23 cellular contexts compared by ENCODE assay signal in the genomic region with DNA sequence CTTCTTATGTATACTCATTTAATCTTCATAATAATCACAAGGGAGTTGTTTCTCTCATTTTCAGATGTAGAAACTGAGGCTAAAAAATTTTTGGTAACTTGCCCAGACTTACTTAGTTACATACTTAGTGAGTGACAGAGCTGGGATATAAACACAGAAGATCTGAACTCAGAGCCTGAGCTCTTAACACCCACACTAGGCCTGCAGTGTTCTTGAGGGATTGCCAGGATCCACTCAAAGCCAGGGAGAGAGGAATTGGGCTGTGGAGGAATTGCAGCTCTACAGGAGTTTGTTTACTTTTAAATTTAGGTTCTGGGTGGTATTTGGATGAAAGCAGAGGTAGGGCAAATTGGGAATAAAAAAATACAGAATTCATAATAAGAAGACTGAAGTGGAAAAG.
"Had no signal": no experiment of that assay in that cellular context is flagged by ENCODE, and none has a peak within 500 bp of the region (broad histone marks: within the 10 kb centered on the region; RNA-seq: fewer than 3 reads in every experiment).

No MANE protein-coding gene starts in this region.

- H3K36me3 ChIP-seq: esophagus muscularis mucosa, gastrocnemius medialis, heart right ventricle, lower lobe of right lung had no signal

- H3K9me3 Mint-ChIP-seq: mesothelial cell of epicardium had no signal

- H3K27ac Mint-ChIP-seq: immature natural killer cell, mesothelial cell of epicardium had no signal

- H3K4me3 Mint-ChIP-seq: immature natural killer cell, mesothelial cell of epicardium, naive B cell had no signal

- H3K27ac ChIP-seq: coronary artery, dorsolateral prefrontal cortex, esophagus muscularis mucosa, gastrocnemius medialis, heart right ventricle, lower lobe of right lung had no signal

- H3K4me3 ChIP-seq: coronary artery, dorsolateral prefrontal cortex, esophagus muscularis mucosa, gastrocnemius medialis, heart right ventricle, lower lobe of right lung, mucosa of descending colon had no signal

- DNase-seq: dermis blood vessel endothelial cell; dorsolateral prefrontal cortex; effector CD4-positive, alpha-beta T cell; effector memory CD4-positive, alpha-beta T cell; foreskin melanocyte; gastrocnemius medialis; glutamatergic neuron; head of caudate nucleus; heart right ventricle; hypothalamus; immature natural killer cell; islet precursor cell; kidney; left colon; left ventricle myocardium superior; lower lobe of right lung; mesenchymal stem cell; mucosa of descending colon; naive B cell had no signal

- ATAC-seq: gastrocnemius medialis, heart right ventricle, left colon, left lobe of liver, left ventricle myocardium superior, lower lobe of right lung, mucosa of descending colon had no signal

- H3K27me3 ChIP-seq: esophagus muscularis mucosa, gastrocnemius medialis, heart right ventricle had no signal

- H3K4me1 Mint-ChIP-seq: immature natural killer cell, naive B cell had no signal

- H3K4me1 ChIP-seq: esophagus muscularis mucosa, gastrocnemius medialis, heart right ventricle, lower lobe of right lung had no signal

- H3K36me3 Mint-ChIP-seq: immature natural killer cell, mesothelial cell of epicardium, naive B cell had no signal

- H3K27me3 Mint-ChIP-seq: naive B cell had no signal

- H3K9me3 ChIP-seq: esophagus muscularis mucosa, gastrocnemius medialis, heart right ventricle, lower lobe of right lung, mucosa of descending colon had no signal
